ENCODE assay signal across 14 cellular contexts in the genomic region with DNA sequence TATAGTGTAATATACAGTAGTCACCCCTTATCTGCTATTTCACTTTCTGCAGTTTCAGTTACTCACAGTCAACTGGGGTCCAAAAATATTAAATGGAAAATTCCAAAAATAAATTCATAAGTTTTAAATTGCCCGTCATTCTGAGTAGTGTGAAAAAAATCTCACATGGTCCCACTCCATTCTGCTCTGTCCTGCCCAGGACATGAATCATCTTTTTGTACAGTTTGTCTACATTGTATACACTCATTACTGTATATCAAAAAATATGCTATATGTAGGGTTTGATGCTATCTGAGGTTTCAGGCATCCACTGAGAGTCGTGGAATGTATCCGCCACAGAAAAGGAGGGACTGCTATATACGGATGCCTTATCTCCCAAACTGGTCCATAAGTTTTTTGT. TPM values are rescaled to one million over a fixed set of nuclear protein-coding genes. Genes with fewer than 3 reads are reported as not detected.
DNase-seq lines count a peak whose midpoint lies in the region; ATAC-seq and TF ChIP-seq lines count a peak whose summit lies in the region.
"Had no signal": no experiment of that assay in that cellular context is flagged by ENCODE, and none has a peak within 500 bp of the region (broad histone marks: within the 10 kb centered on the region; RNA-seq: fewer than 3 reads in every experiment).

No MANE protein-coding gene starts in this region.

- DNase-seq in HCEC 1CT (peak; percentile 38), epithelial cell of esophagus (ENCODE audit: low read depth) (peak; percentile 51), osteocyte (ENCODE audit: extremely low spot score, unreplicated experiment) (no peak), KBM-7 (no peak)
- no peak for DNase-seq in activated CD4-positive, CD25-positive, alpha-beta regulatory T cell (lab: John Stamatoyannopoulos, UW)
- DNase-seq: BE2C; CD4-positive, alpha-beta memory T cell; DMS79; GF-D8; HFFc6 had no signal

- no peak overlapping the region for H3K27ac Mint-ChIP-seq in osteocyte (ENCODE audit: unreplicated experiment)
- H3K27ac Mint-ChIP-seq: CD4-positive, alpha-beta memory T cell; HFFc6; IgD-negative memory B cell had no signal

- H3K4me3 ChIP-seq in epithelial cell of esophagus (ENCODE audit: low read length), result no peak overlapping the region
- H3K4me3 ChIP-seq: HAP-1 had no signal

- TF ChIP-seq CTCF in epithelial cell of esophagus (IDR thresholded peaks at IDR 0.05; ENCODE audit: insufficient read depth, low read depth, low read length, missing control alignments) (no peak), osteocyte (IDR thresholded peaks at IDR 0.05) (no peak)

- no peaks in the 10 kb centered on the region for H3K9me3 Mint-ChIP-seq in osteocyte (ENCODE audit: unreplicated experiment)
- H3K9me3 Mint-ChIP-seq: HFFc6, IgD-negative memory B cell had no signal

- in situ Hi-C loops in KBM-7 (cut with MboI; ENCODE audit: low pct_unique_long_range_greater_than_20kb, low sequenced_read_pairs), result no loop called here

- ATAC-seq in SK-N-SH treated with all-trans-retinoic acid at 6 μM for 48 hours (peak; percentile 59; the same call in 2 of the 3 replicates), GM21619 (IDR thresholded peaks at IDR 0.05; ENCODE audit: unreplicated experiment) (no peak)

- H3K36me3 Mint-ChIP-seq in osteocyte (ENCODE audit: unreplicated experiment), result no peaks in the 10 kb centered on the region
- H3K36me3 Mint-ChIP-seq: CD4-positive, alpha-beta memory T cell had no signal

- no peak overlapping the region for H3K4me3 Mint-ChIP-seq in osteocyte (ENCODE audit: unreplicated experiment)
- H3K4me3 Mint-ChIP-seq: CD4-positive, alpha-beta memory T cell; HFFc6; IgD-negative memory B cell had no signal

- no peaks in the 10 kb centered on the region for H3K27me3 Mint-ChIP-seq in osteocyte (ENCODE audit: unreplicated experiment)
- H3K27me3 Mint-ChIP-seq: IgD-negative memory B cell had no signal

- H3K4me1 Mint-ChIP-seq in osteocyte (ENCODE audit: unreplicated experiment), result peaks cover 2% of the 10 kb centered on the region
- H3K4me1 Mint-ChIP-seq: CD4-positive, alpha-beta memory T cell; IgD-negative memory B cell had no signal

TF ChIP-seq in SK-N-SH treated with all-trans-retinoic acid at 6 μM for 48 hours, 23 proteins besides CTCF, POLR2A, EP300 and RAD21:
- TF ChIP-seq ZNF8 (CRISPR knock-in tag; IDR thresholded peaks at IDR 0.05) (no peak), ISL1 (CRISPR knock-in tag; IDR thresholded peaks at IDR 0.05) (no peak), ZFP3 (CRISPR knock-in tag; IDR thresholded peaks at IDR 0.05) (no peak), ESRRG (CRISPR knock-in tag; IDR thresholded peaks at IDR 0.05) (no peak), GLIS3 (CRISPR knock-in tag; IDR thresholded peaks at IDR 0.05) (no peak), ZFP30 (CRISPR knock-in tag; IDR thresholded peaks at IDR 0.05) (no peak), OSR1 (CRISPR knock-in tag; IDR thresholded peaks at IDR 0.05) (no peak)
TF ChIP-seq in SK-N-SH treated with all-trans-retinoic acid at 6 μM for 48 hours: peak in this region for 0.

RNA-seq across cellular contexts. Expression of gene APPBP2, which starts 16.0 kb away (rescaled TPM):
- 51.7 and 65.0 TPM in 2 replicates for total RNA-seq in osteocyte

RNA-seq across cellular contexts. Expression of gene PPM1D, which starts 57.9 kb away (rescaled TPM):
- total RNA-seq in osteocyte, result 21.1 and 22.1 TPM in 2 replicates

Comparison
In these comparisons a context has a peak if more than half of its experiments do, and no peak if none do; other contexts are left out.
1. DNase-seq: peak in HCEC 1CT (single experiment) and epithelial cell of esophagus (single experiment); none in osteocyte (single experiment), KBM-7 (single experiment) and activated CD4-positive, CD25-positive, alpha-beta regulatory T cell (0 of 4).